ENCODE assay signal across 1 cellular context in genomic region chr1:92080128-92080985, GRCh38.
A peak's percentile ranks its signal among the peaks of the same experiment; 100 is the strongest.
TF ChIP-seq lines count a peak whose summit lies in the region.

Gene BTBD8 (plus strand): TSS chr1:92080345. CDS start chr1:92080572, 227 bp downstream.

TF ChIP-seq in HepG2, 621 proteins besides CTCF, POLR2A, EP300 and RAD21 (continued from another document and continues in another):
- TF ChIP-seq ARID5B (CRISPR knock-in tag; IDR thresholded peaks at IDR 0.05) (0 out of 2 replicates have a peak, but pooled peaks have one; percentile 32), SIX4 (CRISPR knock-in tag; IDR thresholded peaks at IDR 0.05) (no peak), ZNF770 (CRISPR knock-in tag; IDR thresholded peaks at IDR 0.05) (0 out of 2 replicates have a peak, but pooled peaks have one; percentile 52), PPARG (CRISPR knock-in tag; conservative IDR thresholded peaks at IDR 0.05) (0 out of 2 replicates have a peak, but pooled peaks have one; percentile 20), NFATC3 (CRISPR knock-in tag; IDR thresholded peaks at IDR 0.05) (0 out of 2 replicates have a peak, but pooled peaks have one; percentile 63), ZNF615 (CRISPR knock-in tag; IDR thresholded peaks at IDR 0.05; ENCODE audit: borderline replicate concordance) (no peak), HNF1B (CRISPR knock-in tag; IDR thresholded peaks at IDR 0.05) (0 out of 2 replicates have a peak, but pooled peaks have one; percentile 16), KDM4B (CRISPR knock-in tag; IDR thresholded peaks at IDR 0.05) (0 out of 2 replicates have a peak, but pooled peaks have one; percentile 49), ZNF891 (CRISPR knock-in tag; IDR thresholded peaks at IDR 0.05) (peak; percentile 87), ZBED4 (CRISPR knock-in tag; IDR thresholded peaks at IDR 0.05; ENCODE audit: borderline replicate concordance) (peak; percentile 93), ZNF350 (CRISPR knock-in tag; IDR thresholded peaks at IDR 0.05; ENCODE audit: borderline replicate concordance, low read depth) (peak; percentile 48; the same call in 1 of the 2 replicates), KDM2A (CRISPR knock-in tag; IDR thresholded peaks at IDR 0.05; ENCODE audit: borderline replicate concordance, low read depth) (no peak), ETV5 (CRISPR knock-in tag; IDR thresholded peaks at IDR 0.05; ENCODE audit: borderline replicate concordance) (peak; percentile 55; the same call in 1 of the 2 replicates), XRCC5 (optimal IDR thresholded peaks at IDR 0.05; ENCODE audit: low read length) (peak; percentile 80), ZSCAN12 (CRISPR knock-in tag; IDR thresholded peaks at IDR 0.05) (0 out of 2 replicates have a peak, but pooled peaks have one; percentile 18), PRDM10 (CRISPR knock-in tag; IDR thresholded peaks at IDR 0.05; ENCODE audit: low read depth) (peak; percentile 96), LBX2 (CRISPR knock-in tag; IDR thresholded peaks at IDR 0.05; ENCODE audit: borderline replicate concordance) (0 out of 2 replicates have a peak, but pooled peaks have one; percentile 31), ZSCAN21 (CRISPR knock-in tag; IDR thresholded peaks at IDR 0.05; ENCODE audit: borderline replicate concordance) (0 out of 2 replicates have a peak, but pooled peaks have one; percentile 22), NFYB (CRISPR knock-in tag; IDR thresholded peaks at IDR 0.05) (peak; percentile 48; the same call in 1 of the 2 replicates), GABPB1 (CRISPR knock-in tag; IDR thresholded peaks at IDR 0.05) (peak; percentile 82), ZNF788 (CRISPR knock-in tag; IDR thresholded peaks at IDR 0.05; ENCODE audit: borderline replicate concordance) (peak; percentile 43; the same call in 1 of the 2 replicates), ZBTB38 (CRISPR knock-in tag; IDR thresholded peaks at IDR 0.05) (0 out of 2 replicates have a peak, but pooled peaks have one; percentile 48), KDM1A (CRISPR knock-in tag; IDR thresholded peaks at IDR 0.05) (no peak), DMAP1 (CRISPR knock-in tag; IDR thresholded peaks at IDR 0.05) (peak; percentile 40; the same call in 1 of the 2 replicates), MAX (IDR thresholded peaks at IDR 0.05) (peak; percentile 16; the same call in 1 of the 2 replicates), SP1 (IDR thresholded peaks at IDR 0.05) (no peak), SP1 (CRISPR knock-in tag; IDR thresholded peaks at IDR 0.05) (peak; percentile 57; the same call in 1 of the 2 replicates), PHF20 (CRISPR knock-in tag; IDR thresholded peaks at IDR 0.05) (peak; percentile 64), POLR2AphosphoS5 (IDR thresholded peaks at IDR 0.05; ENCODE audit: low read depth, low read length) (peak; percentile 68), RBM22 (optimal IDR thresholded peaks at IDR 0.05; ENCODE audit: low read length) (no peak), JUND (CRISPR knock-in tag; IDR thresholded peaks at IDR 0.05) (no peak), ZNF225 (CRISPR knock-in tag; IDR thresholded peaks at IDR 0.05) (peak; percentile 77; the same call in 1 of the 2 replicates), ZNF430 (CRISPR knock-in tag; IDR thresholded peaks at IDR 0.05) (peak; percentile 55; the same call in 1 of the 2 replicates), REL (CRISPR knock-in tag; conservative IDR thresholded peaks at IDR 0.05) (0 out of 2 replicates have a peak, but pooled peaks have one; percentile 55), ZMYM3 (CRISPR knock-in tag; IDR thresholded peaks at IDR 0.05) (no peak), ZNF816 (CRISPR knock-in tag; IDR thresholded peaks at IDR 0.05; ENCODE audit: borderline replicate concordance) (peak; percentile 68; the same call in 1 of the 2 replicates), UBTF (CRISPR knock-in tag; IDR thresholded peaks at IDR 0.05) (peak; percentile 31; the same call in 1 of the 2 replicates), ZMAT3 (CRISPR knock-in tag; conservative IDR thresholded peaks at IDR 0.05) (peak; percentile 65; the same call in 1 of the 2 replicates), ZNF235 (CRISPR knock-in tag; IDR thresholded peaks at IDR 0.05; ENCODE audit: borderline replicate concordance) (no peak), ZNF607 (CRISPR knock-in tag; IDR thresholded peaks at IDR 0.05; ENCODE audit: borderline replicate concordance) (0 out of 2 replicates have a peak, but pooled peaks have one; percentile 57), ZNF768 (CRISPR knock-in tag; IDR thresholded peaks at IDR 0.05) (peak; percentile 37; the same call in 1 of the 2 replicates), SMAD1 (CRISPR knock-in tag; IDR thresholded peaks at IDR 0.05; ENCODE audit: borderline replicate concordance, low read depth) (no peak), ZNF274 (CRISPR knock-in tag; IDR thresholded peaks at IDR 0.05) (0 out of 2 replicates have a peak, but pooled peaks have one; percentile 74)
